8 cellular contexts compared by ENCODE assay signal in genomic region chr2:170408461-170409163, GRCh38.
DNase-seq lines count a peak whose midpoint lies in the region; ATAC-seq and FAIRE-seq lines count a peak whose summit lies in the region.

No MANE protein-coding gene starts in this region.

- peaks cover 0 to 5% (median 0%) of the 10 kb centered on the region in 7 donors for H3K9me3 Mint-ChIP-seq in naive B cell

- no peaks in the 10 kb centered on the region for H3K9me3 ChIP-seq in SJCRH30 (replicated peaks)

- H3K27ac ChIP-seq in SJCRH30: no peak overlapping the region

- peak overlapping the region; percentile 20 for H3K4me3 ChIP-seq in SJCRH30

- no peak for FAIRE-seq in HTR-8/SVneo (lab: Jason Lieb, UNC)

- peak overlapping the region in 2 of 6 donors; percentile 79 to 84 for H3K27ac Mint-ChIP-seq in naive B cell

- peaks cover 14 to 18% (median 16%) of the 10 kb centered on the region in 3 donors for H3K4me1 Mint-ChIP-seq in naive B cell

- H3K36me3 Mint-ChIP-seq in naive B cell: no peaks in the 10 kb centered on the region

- DNase-seq in SJCRH30 (no peak), naive B cell (no peak), NCI-H446 (lab: John Stamatoyannopoulos, UW) (no peak), OCI-M1 (lab: John Stamatoyannopoulos, UW) (no peak), HTR-8/SVneo (ENCODE audit: insufficient read length, low spot score) (no peak), DMS 273 treated with DMSO at 0.1 percent for 48 hours (lab: John Stamatoyannopoulos, UW) (no peak)

- H3K27me3 Mint-ChIP-seq in naive B cell: peaks cover 29 to 56% (median 39%) of the 10 kb centered on the region in 3 donors

- ATAC-seq in GM18519 (IDR thresholded peaks at IDR 0.05; ENCODE audit: low FRiP score, unreplicated experiment): peak; percentile 45
- peak; percentile 56 for ATAC-seq in HG02759 (IDR thresholded peaks at IDR 0.05; ENCODE audit: unreplicated experiment)
- peak; percentile 20 to 41 for ATAC-seq in naive B cell (ENCODE audit: low read depth in 2 of 2)

- H3K4me1 ChIP-seq in SJCRH30: no peaks in the 10 kb centered on the region

- peak overlapping the region in 4 of 8 donors; percentile 20 to 77 (median 54) for H3K4me3 Mint-ChIP-seq in naive B cell

- no peaks in the 10 kb centered on the region for H3K27me3 ChIP-seq in SJCRH30

- H3K36me3 ChIP-seq in SJCRH30: no peaks in the 10 kb centered on the region
